ENCODE assay signal across 28 cellular contexts in genomic region chr6:142350309-142350708, GRCh38.
"Had no signal": no experiment of that assay in that cellular context is flagged by ENCODE, and none has a peak within 500 bp of the region (broad histone marks: within the 10 kb centered on the region; RNA-seq: fewer than 3 reads in every experiment).

No MANE protein-coding gene starts in this region.

- H3K27me3 ChIP-seq: neural progenitor cell, ovary, spleen, suprapubic skin, testis, tibial artery, transverse colon, upper lobe of right lung, uterus had no signal

- H3K79me2 ChIP-seq: parathyroid adenoma had no signal

- H3K4me2 ChIP-seq: neural progenitor cell, smooth muscle cell had no signal

- H3K9ac ChIP-seq: neural progenitor cell, parathyroid adenoma had no signal

- H2AFZ ChIP-seq: neural progenitor cell, parathyroid adenoma had no signal

- H3K9me3 ChIP-seq: ovary, psoas muscle, suprapubic skin, testis, tibial artery, upper lobe of right lung, uterus had no signal

- H3K4me1 ChIP-seq: neural progenitor cell, parathyroid adenoma, psoas muscle, spleen, suprapubic skin, testis, tibial artery, transverse colon, upper lobe of right lung, uterus had no signal

- ATAC-seq: natural killer cell; psoas muscle; right cardiac atrium; sciatic nerve; stimulated activated memory B cell treated with anti-CD40 and anti-IgM and Interleukin-4, amounts not matched to agents 10 μg/mL and 1 μg/mL and 100 μg/mL, for 72 hours; stimulated activated naive CD8-positive, alpha-beta T cell treated with anti-CD3 and anti-CD28 coated beads, Interleukin-15, amount 100 ng/mL, for 72 hours; stimulated activated naive CD8-positive, alpha-beta T cell treated with anti-CD3 and anti-CD28 coated beads, Interleukin-15, Interleukin-2, amounts not matched to agents 100 U/mL and 50 U/mL, for 24 hours; upper lobe of right lung had no signal

- H3K4me3 ChIP-seq: neural progenitor cell, ovary, psoas muscle, skin epidermis, smooth muscle cell, spleen, suprapubic skin, testis, tibial artery, transverse colon, upper lobe of right lung, uterus had no signal

- DNase-seq: natural killer cell; occipital lobe; ovary; posterior cingulate gyrus; psoas muscle; right cardiac atrium; spleen; stimulated activated CD4-positive, alpha-beta T cell treated with anti-CD3 and anti-CD28 coated beads, Interleukin-12 subunit alpha, Interleukin-12 subunit beta, amount 100 ng/mL, for 4 hours; stimulated activated CD4-positive, alpha-beta T cell treated with anti-CD3 and anti-CD28 coated beads, Interleukin-1b, Interleukin-23, amount 100 ng/mL, for 48 hours; stimulated activated CD4-positive, alpha-beta T cell treated with anti-CD3 and anti-CD28 coated beads, Interleukin-4, amount 100 ng/mL, for 1 hour; stimulated activated CD4-positive, alpha-beta T cell treated with anti-CD3 and anti-CD28 coated beads, Interleukin-4, amount 100 ng/mL, for 4 hours; stimulated activated CD8-positive, alpha-beta memory T cell treated with anti-CD3 and anti-CD28 coated beads, Interleukin-4, amount 100 ng/mL, for 48 hours; stimulated activated naive CD4-positive, alpha-beta T cell; stimulated activated naive CD8-positive, alpha-beta T cell treated with anti-CD3 and anti-CD28 coated beads, Interleukin-15, amount 100 ng/mL, for 72 hours; stimulated activated naive CD8-positive, alpha-beta T cell treated with anti-CD3 and anti-CD28 coated beads, Interleukin-15, Interleukin-2, amounts not matched to agents 100 U/mL and 50 U/mL, for 24 hours; substantia nigra; testis; tibial artery; transverse colon; upper lobe of right lung; uterus had no signal

- H3K27ac ChIP-seq: neural progenitor cell, ovary, parathyroid adenoma, psoas muscle, skin epidermis, spleen, suprapubic skin, testis, tibial artery, transverse colon, upper lobe of right lung, uterus had no signal

- H3K36me3 ChIP-seq: neural progenitor cell, ovary, spleen, suprapubic skin, tibial artery, transverse colon, upper lobe of right lung, uterus had no signal
